Comparison of ENCODE assay signal across 8 cellular contexts in the genomic region with DNA sequence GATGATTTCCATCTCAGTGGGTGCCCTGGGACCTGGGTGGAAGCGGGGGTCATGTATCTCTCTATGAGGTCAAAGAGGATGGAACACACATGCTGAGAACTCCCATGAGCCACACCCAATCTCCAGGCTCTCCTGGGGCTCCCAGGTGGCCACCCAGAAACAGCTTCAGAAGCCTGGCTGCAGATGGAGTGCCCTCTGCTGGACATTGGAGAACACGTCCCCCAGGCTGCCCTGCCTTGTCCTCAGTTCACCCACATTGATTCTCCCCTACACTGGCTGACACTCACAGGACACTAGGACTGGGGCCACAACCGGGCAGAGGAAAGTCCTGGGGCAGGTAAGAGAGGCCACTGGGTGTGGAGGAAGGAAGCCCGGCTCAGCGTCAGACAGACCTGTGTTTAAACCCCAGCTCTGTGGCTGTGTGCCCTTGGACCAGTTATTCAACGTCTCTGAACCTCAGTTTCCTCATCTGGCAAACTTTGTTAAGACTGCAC. TPM values are rescaled to one million over a fixed set of nuclear protein-coding genes. Genes with fewer than 3 reads are reported as not detected.
DNase-seq lines count a peak whose midpoint lies in the region; ATAC-seq and TF ChIP-seq lines count a peak whose summit lies in the region.

No MANE protein-coding gene starts in this region.

- 21 to 23% methylated on average over 6 of the region's 6 CpGs for WGBS in aorta, 2 donors

- H3K36me3 Mint-ChIP-seq in Caco-2 (ENCODE audit: insufficient read depth, unreplicated experiment) (peaks cover 15% of the 10 kb centered on the region), IgD-negative memory B cell (no peaks in the 10 kb centered on the region)
- peaks cover 23% of the 10 kb centered on the region for H3K36me3 Mint-ChIP-seq in activated T-helper 2 cell treated with anti-CD3 and anti-CD28 coated beads, Interferon-gamma antibody, Interleukin-2, Interleukin-4, amounts not matched to agents 10 μg/mL and 5 μg/mL and 100 μg/mL, durations not matched to agents 14 hours and 24 hours and 36 hours (ENCODE audit: low read depth)

- peak; percentile 81 to 82 for TF ChIP-seq CTCF in Caco-2 (IDR thresholded peaks at IDR 0.05; ENCODE audit: insufficient read depth in 1 of 2, low read depth in 1 of 2, low read length in 1 of 2, severe bottlenecking in 1 of 2, unreplicated experiment in 1 of 2)
- peak; percentile 94 for TF ChIP-seq CTCF in foreskin keratinocyte (conservative IDR thresholded peaks at IDR 0.05)

- intact Hi-C loops in Caco-2 (cut with micrococcal nuclease; ENCODE audit: unreplicated experiment) (loop anchor here (1.0 to 10.0 kb wide), 3 partner anchors 38 to 144 kb away; partner anchors contain the start of gene GGA1), aorta (cut with DNase I) (loop anchor here (1.0 to 5.0 kb wide), 3 partner anchors 38 to 59 kb away; no protein-coding TSS in a partner anchor)
- intact Hi-C loops in activated T-helper 2 cell treated with anti-CD3 and anti-CD28 coated beads, Interferon-gamma antibody, Interleukin-2, Interleukin-4, amounts not matched to agents 10 μg/mL and 5 μg/mL and 100 μg/mL, durations not matched to agents 14 hours and 24 hours and 36 hours (cut with micrococcal nuclease) = loop anchor here (1.0 to 2.0 kb wide), 3 partner anchors 38 to 75 kb away; no protein-coding TSS in a partner anchor

- H3K9me3 Mint-ChIP-seq in Caco-2 (ENCODE audit: unreplicated experiment) (no peaks in the 10 kb centered on the region), IgD-negative memory B cell (no peaks in the 10 kb centered on the region)
- H3K9me3 Mint-ChIP-seq in activated T-helper 2 cell treated with anti-CD3 and anti-CD28 coated beads, Interferon-gamma antibody, Interleukin-2, Interleukin-4, amounts not matched to agents 10 μg/mL and 5 μg/mL and 100 μg/mL, durations not matched to agents 14 hours and 24 hours and 36 hours = no peaks in the 10 kb centered on the region

- H3K27ac ChIP-seq in foreskin keratinocyte (no peak overlapping the region), aorta (ENCODE audit: low read depth in 1 of 2, low read length in 2 of 2) (no peak overlapping the region)

- ATAC-seq in foreskin keratinocyte (peak; percentile 47), aorta (ENCODE audit: low FRiP score) (peak; percentile 63)

- H3K4me3 ChIP-seq in Caco-2 (ENCODE audit: low read depth, low read length) (no peak overlapping the region), aorta (ENCODE audit: low read length in 2 of 2) (no peak overlapping the region)

- H3K36me3 ChIP-seq in Caco-2 (ENCODE audit: control insufficient read depth, insufficient read depth, low read length) (no peaks in the 10 kb centered on the region), aorta (ENCODE audit: control insufficient read depth in 1 of 2, insufficient read depth in 2 of 2, low read length in 1 of 2) (no peaks in the 10 kb centered on the region)

- no TSS peak for BruUV-seq in Caco-2 (replicated peaks; lab: Mats Ljungman, UMichigan)

- H3K4me3 Mint-ChIP-seq in Caco-2 (ENCODE audit: unreplicated experiment) (no peak overlapping the region), IgD-negative memory B cell (peak overlapping the region in 2 of 4 donors; percentile 12 to 52)
- no peak overlapping the region for H3K4me3 Mint-ChIP-seq in activated T-helper 2 cell treated with anti-CD3 and anti-CD28 coated beads, Interferon-gamma antibody, Interleukin-2, Interleukin-4, amounts not matched to agents 10 μg/mL and 5 μg/mL and 100 μg/mL, durations not matched to agents 14 hours and 24 hours and 36 hours (ENCODE audit: low read depth)

- H3K9me3 ChIP-seq in Caco-2 (no peaks in the 10 kb centered on the region), aorta (ENCODE audit: control insufficient read depth, low read length) (no peaks in the 10 kb centered on the region)

- H3K4me1 ChIP-seq in Caco-2 (peaks cover 16% of the 10 kb centered on the region; the same call in 1 of the 2 replicates), foreskin keratinocyte (peaks cover 16% of the 10 kb centered on the region), aorta (ENCODE audit: control insufficient read depth in 1 of 2, insufficient read depth in 2 of 2, low read length in 2 of 2) (no peaks in the 10 kb centered on the region)

- H3K27ac Mint-ChIP-seq in Caco-2 (ENCODE audit: unreplicated experiment) = peak overlapping the region; percentile 62
- H3K27ac Mint-ChIP-seq in IgD-negative memory B cell = peak overlapping the region in 2 of 3 donors; percentile 57 to 80
- H3K27ac Mint-ChIP-seq in activated T-helper 2 cell treated with anti-CD3 and anti-CD28 coated beads, Interferon-gamma antibody, Interleukin-2, Interleukin-4, amounts not matched to agents 10 μg/mL and 5 μg/mL and 100 μg/mL, durations not matched to agents 14 hours and 24 hours and 36 hours = no peak overlapping the region

- POLR2A ChIA-PET in Caco-2 (lab: Charles Lee) = interaction anchor here (0.6 to 1.2 kb wide), 2 partner anchors 39 to 73 kb away, joined by 3 read pairs; partner anchors contain the start of gene GGA1

- H3K27me3 Mint-ChIP-seq in Caco-2 (ENCODE audit: insufficient read depth, unreplicated experiment) = no peaks in the 10 kb centered on the region
- no peaks in the 10 kb centered on the region for H3K27me3 Mint-ChIP-seq in IgD-negative memory B cell
- no peaks in the 10 kb centered on the region for H3K27me3 Mint-ChIP-seq in activated T-helper 2 cell treated with anti-CD3 and anti-CD28 coated beads, Interferon-gamma antibody, Interleukin-2, Interleukin-4, amounts not matched to agents 10 μg/mL and 5 μg/mL and 100 μg/mL, durations not matched to agents 14 hours and 24 hours and 36 hours (ENCODE audit: low read depth)

- H3K4me1 Mint-ChIP-seq in Caco-2 (ENCODE audit: low read depth, unreplicated experiment) (peaks cover 3% of the 10 kb centered on the region), IgD-negative memory B cell (peaks cover 13 to 20% (median 13%) of the 10 kb centered on the region in 3 donors)
- peaks cover 22% of the 10 kb centered on the region for H3K4me1 Mint-ChIP-seq in activated T-helper 2 cell treated with anti-CD3 and anti-CD28 coated beads, Interferon-gamma antibody, Interleukin-2, Interleukin-4, amounts not matched to agents 10 μg/mL and 5 μg/mL and 100 μg/mL, durations not matched to agents 14 hours and 24 hours and 36 hours (ENCODE audit: low read depth)

- CTCF ChIA-PET in Caco-2 (lab: Charles Lee) = interaction anchor here (0.6 to 2.0 kb wide), 10 partner anchors 14 to 132 kb away, joined by 3 to 43 read pairs (median 6); partner anchors contain the start of genes LGALS2 and PDXP

- H3K27me3 ChIP-seq in Caco-2 (replicated peaks; ENCODE audit: control insufficient read depth, insufficient read depth, low read length) (no peaks in the 10 kb centered on the region; the same call in 1 of the 2 replicates), foreskin keratinocyte (no peaks in the 10 kb centered on the region), aorta (ENCODE audit: control insufficient read depth in 1 of 2, insufficient read depth in 2 of 2, low read length in 1 of 2) (no peaks in the 10 kb centered on the region)

- peak; percentile 81 to 84 for DNase-seq in Caco-2
- peak; percentile 86 for DNase-seq in RPMI8226
- DNase-seq in activated T-helper 2 cell treated with anti-CD3 and anti-CD28 coated beads, Interferon-gamma antibody, Interleukin-2, Interleukin-4, amounts not matched to agents 10 μg/mL and 5 μg/mL and 100 μg/mL, durations not matched to agents 14 hours and 24 hours and 36 hours (ENCODE audit: low spot score) = peak; percentile 69
- no peak for DNase-seq in foreskin keratinocyte
- peak; percentile 66 for DNase-seq in pons (ENCODE audit: low spot score)
- DNase-seq in aorta = peak; percentile 74 to 89
- no peak for DNase-seq in DMS79 treated with DMSO at 0.1 percent for 48 hours (lab: John Stamatoyannopoulos, UW)

RNA-seq across cellular contexts. Expression of gene NOL12, which starts 4.5 kb away (rescaled TPM):
- total RNA-seq in Caco-2 (2022) = 20.2 and 22.3 TPM in 2 replicates
- polyA plus RNA-seq in IgD-negative memory B cell = 47.0 TPM
- total RNA-seq in activated T-helper 2 cell treated with anti-CD3 and anti-CD28 coated beads, Interferon-gamma antibody, Interleukin-2, Interleukin-4, amounts not matched to agents 10 μg/mL and 5 μg/mL and 100 μg/mL, durations not matched to agents 14 hours and 24 hours and 36 hours = 55.4 and 60.6 TPM in 2 replicates
- 31.1 and 33.2 TPM in 2 replicates for total RNA-seq in foreskin keratinocyte
- 44.9 and 46.9 TPM in 2 replicates for polyA plus RNA-seq in foreskin keratinocyte
- total RNA-seq in aorta = 10 to 100 TPM; 11.1 to 15.4 TPM
- 10 to 100 TPM; 13.0 to 19.0 TPM for polyA plus RNA-seq in aorta

RNA-seq across cellular contexts. Expression of gene LGALS1, which starts 6.2 kb away (rescaled TPM):
- total RNA-seq in Caco-2 (2022) (3.2 and 4.8 TPM in 2 replicates), foreskin keratinocyte (2,399 and 2,773 TPM in 2 replicates), aorta (1,000 to 10,000 TPM; 1,050 to 1,178 TPM)
- polyA plus RNA-seq in IgD-negative memory B cell (314 TPM), foreskin keratinocyte (3,861 and 5,401 TPM in 2 replicates), aorta (1,000 to 10,000 TPM; 1,845 to 3,139 TPM)
- total RNA-seq in activated T-helper 2 cell treated with anti-CD3 and anti-CD28 coated beads, Interferon-gamma antibody, Interleukin-2, Interleukin-4, amounts not matched to agents 10 μg/mL and 5 μg/mL and 100 μg/mL, durations not matched to agents 14 hours and 24 hours and 36 hours = 892 and 921 TPM in 2 replicates

RNA-seq across cellular contexts. Expression of gene TRIOBP, which starts 15.2 kb away (rescaled TPM):
- total RNA-seq in Caco-2 (2022) (30.7 and 38.4 TPM in 2 replicates), foreskin keratinocyte (35.1 and 36.7 TPM in 2 replicates), aorta (100 to 1,000 TPM in 1 of 2 donors, 10 to 100 TPM in 1; 86.0 to 113 TPM)
- polyA plus RNA-seq in IgD-negative memory B cell (16.1 TPM), foreskin keratinocyte (23.6 and 26.8 TPM in 2 replicates), aorta (10 to 100 TPM; 26.9 to 59.1 TPM)
- total RNA-seq in activated T-helper 2 cell treated with anti-CD3 and anti-CD28 coated beads, Interferon-gamma antibody, Interleukin-2, Interleukin-4, amounts not matched to agents 10 μg/mL and 5 μg/mL and 100 μg/mL, durations not matched to agents 14 hours and 24 hours and 36 hours = 37.2 and 43.3 TPM in 2 replicates

RNA-seq across cellular contexts. Expression of gene PDXP, which starts 23.1 kb away (rescaled TPM):
- total RNA-seq in Caco-2 (2022) (24.1 and 24.5 TPM in 2 replicates), foreskin keratinocyte (9.7 and 10.2 TPM in 2 replicates), aorta (1 to 10 TPM; 4.0 to 5.5 TPM)
- polyA plus RNA-seq in IgD-negative memory B cell (2.4 TPM), foreskin keratinocyte (12.5 and 13.3 TPM in 2 replicates), aorta (10 to 100 TPM in 1 of 2 donors, 1 to 10 TPM in 1; 4.7 to 16.2 TPM)
- total RNA-seq in activated T-helper 2 cell treated with anti-CD3 and anti-CD28 coated beads, Interferon-gamma antibody, Interleukin-2, Interleukin-4, amounts not matched to agents 10 μg/mL and 5 μg/mL and 100 μg/mL, durations not matched to agents 14 hours and 24 hours and 36 hours = 40.1 and 41.9 TPM in 2 replicates

RNA-seq across cellular contexts. Expression of gene SH3BP1, which starts 42.1 kb away (rescaled TPM):
- 19.8 and 20.7 TPM in 2 replicates for total RNA-seq in Caco-2 (2022)
- polyA plus RNA-seq in IgD-negative memory B cell = 14.7 TPM
- 117 and 122 TPM in 2 replicates for total RNA-seq in activated T-helper 2 cell treated with anti-CD3 and anti-CD28 coated beads, Interferon-gamma antibody, Interleukin-2, Interleukin-4, amounts not matched to agents 10 μg/mL and 5 μg/mL and 100 μg/mL, durations not matched to agents 14 hours and 24 hours and 36 hours
- 48.6 and 51.5 TPM in 2 replicates for total RNA-seq in foreskin keratinocyte
- polyA plus RNA-seq in foreskin keratinocyte = 61.9 and 71.5 TPM in 2 replicates
- 10 to 100 TPM in 1 of 2 donors, 1 to 10 TPM in 1; 7.2 to 18.2 TPM for total RNA-seq in aorta
- 10 to 100 TPM in 1 of 2 donors, 1 to 10 TPM in 1; 3.5 to 14.8 TPM for polyA plus RNA-seq in aorta

Comparison
In these comparisons a context has a peak if more than half of its experiments do, and no peak if none do; other contexts are left out.
1. DNase-seq: peak in Caco-2 (2 of 2), RPMI8226 (single experiment), activated T-helper 2 cell treated with anti-CD3 and anti-CD28 coated beads, Interferon-gamma antibody, Interleukin-2, Interleukin-4, amounts not matched to agents 10 μg/mL and 5 μg/mL and 100 μg/mL, durations not matched to agents 14 hours and 24 hours and 36 hours (single experiment), pons (single experiment) and aorta (2 of 2); none in foreskin keratinocyte (0 of 2) and DMS79 treated with DMSO at 0.1 percent for 48 hours (single experiment).
2. RNA of gene LGALS1, which starts 6.2 kb away (total RNA-seq): 2,399 to 2,773 TPM in foreskin keratinocyte, 1,050 to 1,178 TPM in aorta and 892 to 921 TPM in activated T-helper 2 cell treated with anti-CD3 and anti-CD28 coated beads, Interferon-gamma antibody, Interleukin-2, Interleukin-4, amounts not matched to agents 10 μg/mL and 5 μg/mL and 100 μg/mL, durations not matched to agents 14 hours and 24 hours and 36 hours; 3.2 to 4.8 TPM in Caco-2; every median in the first group is over 100 times any median in the second.